ENCODE assay signal across 1 cellular context in the genomic region with DNA sequence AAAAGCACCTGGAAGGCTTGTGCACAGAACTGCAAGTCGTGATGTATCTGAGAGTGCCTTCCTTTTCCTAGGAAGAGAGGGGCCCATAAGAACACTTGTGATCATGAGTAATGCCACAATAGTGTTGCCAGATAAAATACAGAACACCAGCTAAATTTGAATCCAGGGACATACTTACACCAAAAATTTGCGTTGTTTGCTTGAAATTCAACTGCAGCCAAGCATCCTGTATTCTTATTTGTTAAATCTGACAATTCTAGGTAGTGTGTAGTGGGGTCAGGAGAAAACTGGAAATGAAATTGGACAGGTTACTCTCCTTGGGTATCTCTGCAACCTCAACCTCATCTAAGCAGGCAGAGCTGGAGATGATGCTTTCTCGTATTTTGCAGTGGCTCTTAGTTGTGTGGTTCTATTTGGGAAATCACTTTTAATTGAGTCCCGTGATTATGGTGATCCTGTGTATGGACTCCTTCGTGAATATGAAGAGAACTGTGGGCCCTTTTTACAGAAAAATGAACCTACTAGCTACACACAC.
A peak's percentile ranks its signal among the peaks of the same experiment; 100 is the strongest.
TF ChIP-seq lines count a peak whose summit lies in the region.

No MANE protein-coding gene starts in this region.

TF ChIP-seq in GM12878, 131 proteins besides CTCF, POLR2A, EP300 and RAD21:
- TF ChIP-seq SMAD5 (IDR thresholded peaks at IDR 0.05; ENCODE audit: low read depth) = no peak
- no peak for TF ChIP-seq HDAC6 (IDR thresholded peaks at IDR 0.05; ENCODE audit: unreplicated experiment)
- TF ChIP-seq SUPT20H (IDR thresholded peaks at IDR 0.05; ENCODE audit: borderline replicate concordance, control insufficient read depth, low read depth, low read length) = no peak
- TF ChIP-seq SREBF1 (IDR thresholded peaks at IDR 0.05; ENCODE audit: low read length) = no peak
- 0 out of 2 replicates have a peak, but pooled peaks have one; percentile 27 for TF ChIP-seq MXI1 (IDR thresholded peaks at IDR 0.05; ENCODE audit: low read depth, low read length)
- no peak for TF ChIP-seq SRF (IDR thresholded peaks at IDR 0.05; ENCODE audit: low read depth in 2 of 2, low read length in 2 of 2)
- no peak for TF ChIP-seq RB1 (IDR thresholded peaks at IDR 0.05; ENCODE audit: borderline replicate concordance)
- no peak for TF ChIP-seq EED (IDR thresholded peaks at IDR 0.05; ENCODE audit: low read depth)
- TF ChIP-seq, protein P1, sequence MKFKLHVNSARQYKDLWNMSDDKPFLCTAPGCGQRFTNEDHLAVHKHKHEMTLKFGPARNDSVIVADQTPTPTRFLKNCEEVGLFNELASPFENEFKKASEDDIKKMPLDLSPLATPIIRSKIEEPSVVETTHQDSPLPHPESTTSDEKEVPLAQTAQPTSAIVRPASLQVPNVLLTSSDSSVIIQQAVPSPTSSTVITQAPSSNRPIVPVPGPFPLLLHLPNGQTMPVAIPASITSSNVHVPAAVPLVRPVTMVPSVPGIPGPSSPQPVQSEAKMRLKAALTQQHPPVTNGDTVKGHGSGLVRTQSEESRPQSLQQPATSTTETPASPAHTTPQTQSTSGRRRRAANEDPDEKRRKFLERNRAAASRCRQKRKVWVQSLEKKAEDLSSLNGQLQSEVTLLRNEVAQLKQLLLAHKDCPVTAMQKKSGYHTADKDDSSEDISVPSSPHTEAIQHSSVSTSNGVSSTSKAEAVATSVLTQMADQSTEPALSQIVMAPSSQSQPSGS (IDR thresholded peaks at IDR 0.05; ENCODE audit: low read length) = no peak
- TF ChIP-seq, protein P2, sequence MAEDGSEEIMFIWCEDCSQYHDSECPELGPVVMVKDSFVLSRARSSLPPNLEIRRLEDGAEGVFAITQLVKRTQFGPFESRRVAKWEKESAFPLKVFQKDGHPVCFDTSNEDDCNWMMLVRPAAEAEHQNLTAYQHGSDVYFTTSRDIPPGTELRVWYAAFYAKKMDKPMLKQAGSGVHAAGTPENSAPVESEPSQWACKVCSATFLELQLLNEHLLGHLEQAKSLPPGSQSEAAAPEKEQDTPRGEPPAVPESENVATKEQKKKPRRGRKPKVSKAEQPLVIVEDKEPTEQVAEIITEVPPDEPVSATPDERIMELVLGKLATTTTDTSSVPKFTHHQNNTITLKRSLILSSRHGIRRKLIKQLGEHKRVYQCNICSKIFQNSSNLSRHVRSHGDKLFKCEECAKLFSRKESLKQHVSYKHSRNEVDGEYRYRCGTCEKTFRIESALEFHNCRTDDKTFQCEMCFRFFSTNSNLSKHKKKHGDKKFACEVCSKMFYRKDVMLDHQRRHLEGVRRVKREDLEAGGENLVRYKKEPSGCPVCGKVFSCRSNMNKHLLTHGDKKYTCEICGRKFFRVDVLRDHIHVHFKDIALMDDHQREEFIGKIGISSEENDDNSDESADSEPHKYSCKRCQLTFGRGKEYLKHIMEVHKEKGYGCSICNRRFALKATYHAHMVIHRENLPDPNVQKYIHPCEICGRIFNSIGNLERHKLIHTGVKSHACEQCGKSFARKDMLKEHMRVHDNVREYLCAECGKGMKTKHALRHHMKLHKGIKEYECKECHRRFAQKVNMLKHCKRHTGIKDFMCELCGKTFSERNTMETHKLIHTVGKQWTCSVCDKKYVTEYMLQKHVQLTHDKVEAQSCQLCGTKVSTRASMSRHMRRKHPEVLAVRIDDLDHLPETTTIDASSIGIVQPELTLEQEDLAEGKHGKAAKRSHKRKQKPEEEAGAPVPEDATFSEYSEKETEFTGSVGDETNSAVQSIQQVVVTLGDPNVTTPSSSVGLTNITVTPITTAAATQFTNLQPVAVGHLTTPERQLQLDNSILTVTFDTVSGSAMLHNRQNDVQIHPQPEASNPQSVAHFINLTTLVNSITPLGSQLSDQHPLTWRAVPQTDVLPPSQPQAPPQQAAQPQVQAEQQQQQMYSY (CRISPR knock-in tag; IDR thresholded peaks at IDR 0.05) = no peak
- TF ChIP-seq SPI1 (IDR thresholded peaks at IDR 0.05; ENCODE audit: borderline replicate concordance, insufficient read depth, low read depth, low read length) = no peak
- TF ChIP-seq, protein P3, sequence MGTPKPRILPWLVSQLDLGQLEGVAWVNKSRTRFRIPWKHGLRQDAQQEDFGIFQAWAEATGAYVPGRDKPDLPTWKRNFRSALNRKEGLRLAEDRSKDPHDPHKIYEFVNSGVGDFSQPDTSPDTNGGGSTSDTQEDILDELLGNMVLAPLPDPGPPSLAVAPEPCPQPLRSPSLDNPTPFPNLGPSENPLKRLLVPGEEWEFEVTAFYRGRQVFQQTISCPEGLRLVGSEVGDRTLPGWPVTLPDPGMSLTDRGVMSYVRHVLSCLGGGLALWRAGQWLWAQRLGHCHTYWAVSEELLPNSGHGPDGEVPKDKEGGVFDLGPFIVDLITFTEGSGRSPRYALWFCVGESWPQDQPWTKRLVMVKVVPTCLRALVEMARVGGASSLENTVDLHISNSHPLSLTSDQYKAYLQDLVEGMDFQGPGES (IDR thresholded peaks at IDR 0.05) = no peak
- no peak for TF ChIP-seq FOS (IDR thresholded peaks at IDR 0.05; ENCODE audit: borderline replicate concordance, extremely low read depth, insufficient read length)
- no peak for TF ChIP-seq PAX5 (IDR thresholded peaks at IDR 0.05; ENCODE audit: borderline replicate concordance, low read depth, low read length)
- no peak for TF ChIP-seq PAX8 (IDR thresholded peaks at IDR 0.05)
- TF ChIP-seq TAF1 (IDR thresholded peaks at IDR 0.05; ENCODE audit: borderline replicate concordance, low read depth, low read length) = no peak
- no peak for TF ChIP-seq ETV6 (conservative IDR thresholded peaks at IDR 0.05 in 1 of 2, IDR thresholded peaks at IDR 0.05 in 1 of 2; ENCODE audit: borderline replicate concordance in 1 of 2, low read depth in 1 of 2)
- no peak for TF ChIP-seq IRF4 (IDR thresholded peaks at IDR 0.05; ENCODE audit: low read depth, low read length)
- no peak for TF ChIP-seq ZNF384 (IDR thresholded peaks at IDR 0.05; ENCODE audit: borderline replicate concordance, low read depth, low read length)
- TF ChIP-seq, protein P4, sequence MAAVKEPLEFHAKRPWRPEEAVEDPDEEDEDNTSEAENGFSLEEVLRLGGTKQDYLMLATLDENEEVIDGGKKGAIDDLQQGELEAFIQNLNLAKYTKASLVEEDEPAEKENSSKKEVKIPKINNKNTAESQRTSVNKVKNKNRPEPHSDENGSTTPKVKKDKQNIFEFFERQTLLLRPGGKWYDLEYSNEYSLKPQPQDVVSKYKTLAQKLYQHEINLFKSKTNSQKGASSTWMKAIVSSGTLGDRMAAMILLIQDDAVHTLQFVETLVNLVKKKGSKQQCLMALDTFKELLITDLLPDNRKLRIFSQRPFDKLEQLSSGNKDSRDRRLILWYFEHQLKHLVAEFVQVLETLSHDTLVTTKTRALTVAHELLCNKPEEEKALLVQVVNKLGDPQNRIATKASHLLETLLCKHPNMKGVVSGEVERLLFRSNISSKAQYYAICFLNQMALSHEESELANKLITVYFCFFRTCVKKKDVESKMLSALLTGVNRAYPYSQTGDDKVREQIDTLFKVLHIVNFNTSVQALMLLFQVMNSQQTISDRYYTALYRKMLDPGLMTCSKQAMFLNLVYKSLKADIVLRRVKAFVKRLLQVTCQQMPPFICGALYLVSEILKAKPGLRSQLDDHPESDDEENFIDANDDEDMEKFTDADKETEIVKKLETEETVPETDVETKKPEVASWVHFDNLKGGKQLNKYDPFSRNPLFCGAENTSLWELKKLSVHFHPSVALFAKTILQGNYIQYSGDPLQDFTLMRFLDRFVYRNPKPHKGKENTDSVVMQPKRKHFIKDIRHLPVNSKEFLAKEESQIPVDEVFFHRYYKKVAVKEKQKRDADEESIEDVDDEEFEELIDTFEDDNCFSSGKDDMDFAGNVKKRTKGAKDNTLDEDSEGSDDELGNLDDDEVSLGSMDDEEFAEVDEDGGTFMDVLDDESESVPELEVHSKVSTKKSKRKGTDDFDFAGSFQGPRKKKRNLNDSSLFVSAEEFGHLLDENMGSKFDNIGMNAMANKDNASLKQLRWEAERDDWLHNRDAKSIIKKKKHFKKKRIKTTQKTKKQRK (IDR thresholded peaks at IDR 0.05; ENCODE audit: low read depth, low read length) = no peak
- TF ChIP-seq SMARCA5 (IDR thresholded peaks at IDR 0.05) = peak; percentile 32; the same call in 1 of the 2 replicates
- TF ChIP-seq SIN3A (IDR thresholded peaks at IDR 0.05; ENCODE audit: low read depth, low read length) = 0 out of 2 replicates have a peak, but pooled peaks have one; percentile 12
- TF ChIP-seq SIX5 (IDR thresholded peaks at IDR 0.05; ENCODE audit: low read depth, low read length, severe bottlenecking) = no peak
- TF ChIP-seq MTA3 (IDR thresholded peaks at IDR 0.05; ENCODE audit: borderline replicate concordance, low read length) = no peak
- TF ChIP-seq LARP7 (IDR thresholded peaks at IDR 0.05) = no peak
- no peak for TF ChIP-seq TARDBP (IDR thresholded peaks at IDR 0.05; ENCODE audit: borderline replicate concordance)
- no peak for TF ChIP-seq NRF1 (conservative IDR thresholded peaks at IDR 0.05; ENCODE audit: low read depth, low read length)
